8 cellular contexts compared by ENCODE assay signal in the genomic region with DNA sequence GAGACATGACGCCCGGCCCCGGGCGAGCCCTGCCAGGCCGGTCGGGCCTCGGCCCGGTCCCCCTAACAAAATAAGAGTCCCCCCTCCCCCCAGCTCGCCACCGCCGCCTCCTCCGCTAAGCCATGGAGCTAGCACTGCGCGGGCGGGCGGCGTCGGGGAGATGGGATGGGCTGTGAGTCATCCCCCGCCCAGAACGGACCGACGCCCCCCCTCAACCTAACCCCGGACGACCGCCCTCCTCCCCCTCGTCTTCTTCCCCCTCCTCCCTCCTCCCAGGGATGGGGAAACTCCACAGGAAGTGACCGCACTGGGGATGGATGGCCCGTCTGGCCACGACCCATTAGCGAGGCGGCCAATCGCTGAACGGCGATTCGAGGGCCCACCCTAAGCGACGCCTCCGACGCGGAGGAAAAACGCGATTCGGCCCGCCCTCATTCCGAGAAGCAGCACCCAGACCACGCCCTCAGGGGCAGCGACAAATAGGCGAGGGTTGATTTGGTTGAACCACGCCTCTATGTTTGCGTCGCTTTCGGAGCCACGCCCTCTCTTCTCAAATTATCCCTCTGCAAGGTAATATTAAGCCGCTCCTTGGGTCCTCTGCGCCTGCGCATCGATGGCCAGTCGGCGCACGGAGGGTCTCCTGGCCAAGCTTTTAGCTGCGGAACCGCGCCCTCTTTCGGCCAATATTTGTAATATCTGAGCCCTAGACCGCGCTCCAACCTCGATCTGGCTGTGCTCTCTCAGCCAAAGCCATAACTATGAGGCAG. TPM values are rescaled to one million over a fixed set of nuclear protein-coding genes. Genes with fewer than 3 reads are reported as not detected.
DNase-seq lines count a peak whose midpoint lies in the region; ATAC-seq and TF ChIP-seq lines count a peak whose summit lies in the region.

Gene TFE3, minus strand, starts transcription at position 138 of the 767 bp plus-strand sequence. Its CDS starts 131 bp downstream, at position 7.

- peak; percentile 61 for TF ChIP-seq CTCF in BE2C (IDR thresholded peaks at IDR 0.05; ENCODE audit: low read depth, low read length)

- H3K9me3 ChIP-seq in BE2C: no peaks in the 10 kb centered on the region

- peak within 1 kb of the TSS; percentile 64 for H3K4me3 ChIP-seq in BE2C (ENCODE audit: low read depth, low read length)

- peak within 1 kb of the TSS; percentile 85 for H3K27ac ChIP-seq in cingulate gyrus (ENCODE audit: low read depth, low read length)

- H3K27me3 ChIP-seq in BE2C: no peaks in the 10 kb centered on the region

- peak; percentile 91 for ATAC-seq in HG03460 (IDR thresholded peaks at IDR 0.05; ENCODE audit: unreplicated experiment)

- peaks cover 4% of the 10 kb centered on the region for H3K4me1 ChIP-seq in BE2C

- DNase-seq in BE2C: peak; percentile 96
- DNase-seq in GM19240 (ENCODE audit: insufficient read length, low spot score): peak; percentile 77
- peak; percentile 95 for DNase-seq in NCI-H524 treated with DMSO at 0.1 percent for 48 hours (lab: John Stamatoyannopoulos, UW)
- peak; percentile 93 to 95 for DNase-seq in activated CD4-positive, alpha-beta T cell treated with anti-CD3 and anti-CD28 coated beads for 4 hours
- DNase-seq in kidney glomerular epithelial cell (lab: John Stamatoyannopoulos, UW): peak; percentile 97
- peak; percentile 82 to 90 for DNase-seq in stimulated activated CD4-positive, alpha-beta T cell treated with anti-CD3 and anti-CD28 coated beads, Interleukin-1b, Interleukin-23, amount 100 ng/mL, for 1 hour (ENCODE audit: low read depth in 2 of 2)

- no peaks in the 10 kb centered on the region; the same call in 1 of the 2 replicates for H3K36me3 ChIP-seq in BE2C

RNA-seq across cellular contexts. Expression of gene TFE3, which starts in this region (rescaled TPM):
- 32.6 TPM for polyA plus RNA-seq in BE2C (2012; ENCODE audit: insufficient read depth, insufficient read length, low read depth)

Comparison
In these comparisons a context has a peak if more than half of its experiments do, and no peak if none do; other contexts are left out.
1. Peak in every context shown above with its lines: DNase-seq, ATAC-seq, H3K4me3 ChIP-seq and H3K27ac ChIP-seq.